In genomic region chr17:15268003-15268402, GRCh38 we compare ENCODE assay signal across 22 cellular contexts.
"Had no signal": no experiment of that assay in that cellular context is flagged by ENCODE, and none has a peak within 500 bp of the region (broad histone marks: within the 10 kb centered on the region; RNA-seq: fewer than 3 reads in every experiment).

No MANE protein-coding gene starts in this region.

- DNase-seq: effector CD8-positive, alpha-beta T cell; gastrocnemius medialis; hypothalamus; mammary epithelial cell; naive thymus-derived CD8-positive, alpha-beta T cell; occipital lobe; right lobe of liver; stimulated activated CD4-positive, alpha-beta T cell treated with anti-CD3 and anti-CD28 coated beads, Interleukin-4, amount 100 ng/mL, for 1 hour; stimulated activated CD8-positive, alpha-beta memory T cell treated with anti-CD3 and anti-CD28 coated beads, Interleukin-4, amount 100 ng/mL, for 48 hours; stimulated activated naive CD8-positive, alpha-beta T cell treated with anti-CD3 and anti-CD28 coated beads, Interleukin-15, Interleukin-2, amounts not matched to agents 100 U/mL and 50 U/mL, for 24 hours; testis; transverse colon had no signal

- H3K27me3 ChIP-seq: gastrocnemius medialis, right lobe of liver, testis, transverse colon had no signal

- ATAC-seq: esophagus mucosa; gastrocnemius medialis; left lobe of liver; naive thymus-derived CD8-positive, alpha-beta T cell; right lobe of liver; stimulated activated effector memory CD8-positive, alpha-beta T cell treated with anti-CD3 and anti-CD28 coated beads, Interleukin-12 subunit alpha, Interleukin-12 subunit beta, amount 100 ng/mL, for 72 hours; stimulated activated naive CD8-positive, alpha-beta T cell treated with anti-CD3 and anti-CD28 coated beads, Interleukin-15, Interleukin-2, amounts not matched to agents 100 U/mL and 50 U/mL, for 24 hours had no signal

- H3K4me1 ChIP-seq: parathyroid adenoma, right lobe of liver had no signal

- FAIRE-seq: endometrium, islet of Langerhans, urothelium cell line had no signal

- H3K36me3 ChIP-seq: gastrocnemius medialis, heart right ventricle, prostate gland, right lobe of liver, transverse colon had no signal

- H3K27ac ChIP-seq: parathyroid adenoma, prostate gland, right lobe of liver had no signal

- H3K4me3 ChIP-seq: coronary artery, gastrocnemius medialis, heart right ventricle, prostate gland, right lobe of liver, testis, transverse colon had no signal

- H3K9me3 ChIP-seq: gastrocnemius medialis, heart right ventricle, prostate gland, right lobe of liver, testis, transverse colon had no signal
